Comparison of ENCODE assay signal across 1 cellular context in the genomic region with DNA sequence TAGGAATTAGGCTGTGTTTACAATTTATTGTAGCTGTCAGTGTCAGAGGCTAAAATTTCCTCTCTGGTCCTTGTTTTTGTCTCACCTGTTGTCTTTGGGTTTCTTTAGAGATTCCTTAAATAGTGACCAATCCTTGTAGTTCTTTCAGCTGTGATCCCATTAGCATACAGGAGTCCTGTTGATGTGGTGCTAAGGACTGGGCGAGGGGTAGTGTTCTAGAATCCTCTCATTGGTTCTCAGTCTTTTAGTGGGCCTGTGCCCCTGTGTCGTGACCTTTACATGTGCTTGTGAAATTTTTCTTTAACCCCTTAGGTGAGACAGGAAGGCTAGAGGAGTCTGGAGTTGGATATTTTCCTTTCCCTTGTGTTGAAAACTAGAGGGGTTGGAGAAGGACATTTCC.
TF ChIP-seq lines count a peak whose summit lies in the region.

No MANE protein-coding gene starts in this region.

TF ChIP-seq in WTC11, 78 proteins besides CTCF, POLR2A, EP300 and RAD21 (continued from another document):
- TF ChIP-seq, protein P1, sequence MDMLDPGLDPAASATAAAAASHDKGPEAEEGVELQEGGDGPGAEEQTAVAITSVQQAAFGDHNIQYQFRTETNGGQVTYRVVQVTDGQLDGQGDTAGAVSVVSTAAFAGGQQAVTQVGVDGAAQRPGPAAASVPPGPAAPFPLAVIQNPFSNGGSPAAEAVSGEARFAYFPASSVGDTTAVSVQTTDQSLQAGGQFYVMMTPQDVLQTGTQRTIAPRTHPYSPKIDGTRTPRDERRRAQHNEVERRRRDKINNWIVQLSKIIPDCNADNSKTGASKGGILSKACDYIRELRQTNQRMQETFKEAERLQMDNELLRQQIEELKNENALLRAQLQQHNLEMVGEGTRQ (CRISPR knock-in tag; IDR thresholded peaks at IDR 0.05): no peak
- TF ChIP-seq SOX15 (CRISPR knock-in tag; IDR thresholded peaks at IDR 0.05) (no peak), ZNF423 (CRISPR knock-in tag; IDR thresholded peaks at IDR 0.05) (no peak), TEAD1 (CRISPR knock-in tag; IDR thresholded peaks at IDR 0.05) (no peak), NR3C1 (CRISPR knock-in tag; conservative IDR thresholded peaks at IDR 0.05; ENCODE audit: low read depth) (no peak), RORB (CRISPR knock-in tag; IDR thresholded peaks at IDR 0.05) (no peak), RELA (CRISPR knock-in tag; IDR thresholded peaks at IDR 0.05; ENCODE audit: borderline replicate concordance) (no peak), IRF2 (CRISPR knock-in tag; IDR thresholded peaks at IDR 0.05; ENCODE audit: borderline replicate concordance, low read depth) (no peak), ZNF219 (CRISPR knock-in tag; IDR thresholded peaks at IDR 0.05; ENCODE audit: borderline replicate concordance) (no peak), GABPB1 (CRISPR knock-in tag; IDR thresholded peaks at IDR 0.05) (no peak)
- TF ChIP-seq, protein P2, sequence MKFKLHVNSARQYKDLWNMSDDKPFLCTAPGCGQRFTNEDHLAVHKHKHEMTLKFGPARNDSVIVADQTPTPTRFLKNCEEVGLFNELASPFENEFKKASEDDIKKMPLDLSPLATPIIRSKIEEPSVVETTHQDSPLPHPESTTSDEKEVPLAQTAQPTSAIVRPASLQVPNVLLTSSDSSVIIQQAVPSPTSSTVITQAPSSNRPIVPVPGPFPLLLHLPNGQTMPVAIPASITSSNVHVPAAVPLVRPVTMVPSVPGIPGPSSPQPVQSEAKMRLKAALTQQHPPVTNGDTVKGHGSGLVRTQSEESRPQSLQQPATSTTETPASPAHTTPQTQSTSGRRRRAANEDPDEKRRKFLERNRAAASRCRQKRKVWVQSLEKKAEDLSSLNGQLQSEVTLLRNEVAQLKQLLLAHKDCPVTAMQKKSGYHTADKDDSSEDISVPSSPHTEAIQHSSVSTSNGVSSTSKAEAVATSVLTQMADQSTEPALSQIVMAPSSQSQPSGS (CRISPR knock-in tag; IDR thresholded peaks at IDR 0.05; ENCODE audit: borderline replicate concordance, low read depth): no peak
- TF ChIP-seq, protein P3, sequence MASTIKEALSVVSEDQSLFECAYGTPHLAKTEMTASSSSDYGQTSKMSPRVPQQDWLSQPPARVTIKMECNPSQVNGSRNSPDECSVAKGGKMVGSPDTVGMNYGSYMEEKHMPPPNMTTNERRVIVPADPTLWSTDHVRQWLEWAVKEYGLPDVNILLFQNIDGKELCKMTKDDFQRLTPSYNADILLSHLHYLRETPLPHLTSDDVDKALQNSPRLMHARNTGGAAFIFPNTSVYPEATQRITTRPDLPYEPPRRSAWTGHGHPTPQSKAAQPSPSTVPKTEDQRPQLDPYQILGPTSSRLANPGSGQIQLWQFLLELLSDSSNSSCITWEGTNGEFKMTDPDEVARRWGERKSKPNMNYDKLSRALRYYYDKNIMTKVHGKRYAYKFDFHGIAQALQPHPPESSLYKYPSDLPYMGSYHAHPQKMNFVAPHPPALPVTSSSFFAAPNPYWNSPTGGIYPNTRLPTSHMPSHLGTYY (CRISPR knock-in tag; IDR thresholded peaks at IDR 0.05): no peak
- TF ChIP-seq, protein P4, sequence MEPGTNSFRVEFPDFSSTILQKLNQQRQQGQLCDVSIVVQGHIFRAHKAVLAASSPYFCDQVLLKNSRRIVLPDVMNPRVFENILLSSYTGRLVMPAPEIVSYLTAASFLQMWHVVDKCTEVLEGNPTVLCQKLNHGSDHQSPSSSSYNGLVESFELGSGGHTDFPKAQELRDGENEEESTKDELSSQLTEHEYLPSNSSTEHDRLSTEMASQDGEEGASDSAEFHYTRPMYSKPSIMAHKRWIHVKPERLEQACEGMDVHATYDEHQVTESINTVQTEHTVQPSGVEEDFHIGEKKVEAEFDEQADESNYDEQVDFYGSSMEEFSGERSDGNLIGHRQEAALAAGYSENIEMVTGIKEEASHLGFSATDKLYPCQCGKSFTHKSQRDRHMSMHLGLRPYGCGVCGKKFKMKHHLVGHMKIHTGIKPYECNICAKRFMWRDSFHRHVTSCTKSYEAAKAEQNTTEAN (CRISPR knock-in tag; IDR thresholded peaks at IDR 0.05): no peak
- TF ChIP-seq, protein P5, sequence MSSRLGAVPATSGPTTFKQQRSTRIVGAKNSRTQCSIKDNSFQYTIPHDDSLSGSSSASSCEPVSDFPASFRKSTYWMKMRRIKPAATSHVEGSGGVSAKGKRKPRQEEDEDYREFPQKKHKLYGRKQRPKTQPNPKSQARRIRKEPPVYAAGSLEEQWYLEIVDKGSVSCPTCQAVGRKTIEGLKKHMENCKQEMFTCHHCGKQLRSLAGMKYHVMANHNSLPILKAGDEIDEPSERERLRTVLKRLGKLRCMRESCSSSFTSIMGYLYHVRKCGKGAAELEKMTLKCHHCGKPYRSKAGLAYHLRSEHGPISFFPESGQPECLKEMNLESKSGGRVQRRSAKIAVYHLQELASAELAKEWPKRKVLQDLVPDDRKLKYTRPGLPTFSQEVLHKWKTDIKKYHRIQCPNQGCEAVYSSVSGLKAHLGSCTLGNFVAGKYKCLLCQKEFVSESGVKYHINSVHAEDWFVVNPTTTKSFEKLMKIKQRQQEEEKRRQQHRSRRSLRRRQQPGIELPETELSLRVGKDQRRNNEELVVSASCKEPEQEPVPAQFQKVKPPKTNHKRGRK (CRISPR knock-in tag; IDR thresholded peaks at IDR 0.05; ENCODE audit: borderline replicate concordance): no peak
